Comparison of ENCODE assay signal across 2 cellular contexts in the genomic region with DNA sequence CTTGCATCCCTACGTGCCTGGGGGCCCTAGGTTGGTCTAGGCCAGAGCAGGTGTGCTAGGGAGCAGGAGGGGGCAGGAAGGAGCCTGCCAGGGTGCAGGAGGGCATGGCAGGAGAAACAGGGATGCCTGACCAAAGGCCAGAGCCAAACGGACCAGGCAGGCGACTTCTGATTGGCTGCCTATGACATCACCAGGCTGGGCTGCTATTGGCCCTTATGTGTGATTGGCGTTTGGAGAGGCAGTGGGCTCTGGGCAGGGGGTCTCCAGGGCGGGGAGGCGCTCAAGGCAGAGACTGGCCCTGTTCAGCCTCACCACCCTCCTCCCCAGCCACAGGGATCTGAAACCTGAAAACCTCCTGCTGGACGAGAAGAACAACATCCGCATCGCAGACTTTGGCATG.
TF ChIP-seq lines count a peak whose summit lies in the region.

No MANE protein-coding gene starts in this region.

TF ChIP-seq in Ishikawa, 13 proteins besides CTCF, POLR2A, EP300 and RAD21:
- TF ChIP-seq TCF12 (IDR thresholded peaks at IDR 0.05; ENCODE audit: low read depth) = no peak
- TF ChIP-seq ZBTB7A (IDR thresholded peaks at IDR 0.05; ENCODE audit: low read depth) = peak; percentile 64; the same call in 1 of the 2 replicates
TF ChIP-seq in Ishikawa: peak in this region for 1.

TF ChIP-seq in H1, 55 proteins besides CTCF, POLR2A, EP300 and RAD21:
- TF ChIP-seq ZNF274 (IDR thresholded peaks at IDR 0.05; ENCODE audit: borderline replicate concordance, extremely low read depth, low read length) (no peak), SIRT6 (IDR thresholded peaks at IDR 0.05; ENCODE audit: low read length) (no peak), CHD2 (IDR thresholded peaks at IDR 0.05; ENCODE audit: low read length) (peak; percentile 47; the same call in 1 of the 2 replicates), CBX5 (IDR thresholded peaks at IDR 0.05; ENCODE audit: low read depth, low read length) (no peak), MAFK (IDR thresholded peaks at IDR 0.05; ENCODE audit: low read depth, low read length) (no peak), SP1 (IDR thresholded peaks at IDR 0.05; ENCODE audit: low read depth, low read length) (peak; percentile 72), POLR2AphosphoS5 (IDR thresholded peaks at IDR 0.05; ENCODE audit: low read depth, low read length) (no peak), TCF12 (IDR thresholded peaks at IDR 0.05; ENCODE audit: low read depth, low read length) (no peak), TBP (IDR thresholded peaks at IDR 0.05; ENCODE audit: low read depth, low read length) (no peak), GABPA (IDR thresholded peaks at IDR 0.05; ENCODE audit: borderline replicate concordance, insufficient read depth, low read length) (no peak), FOSL1 (IDR thresholded peaks at IDR 0.05; ENCODE audit: insufficient read depth, low read depth, low read length) (no peak), ASH2L (IDR thresholded peaks at IDR 0.05; ENCODE audit: low read length) (no peak), SRF (IDR thresholded peaks at IDR 0.05; ENCODE audit: low read depth, low read length) (no peak), HDAC6 (IDR thresholded peaks at IDR 0.05; ENCODE audit: low read depth, low read length) (no peak), BRCA1 (IDR thresholded peaks at IDR 0.05; ENCODE audit: low read depth, low read length) (no peak), SP4 (IDR thresholded peaks at IDR 0.05; ENCODE audit: low read length) (no peak), NRF1 (IDR thresholded peaks at IDR 0.05; ENCODE audit: low read depth, low read length) (no peak), USF2 (IDR thresholded peaks at IDR 0.05; ENCODE audit: low read length) (no peak), SUZ12 (IDR thresholded peaks at IDR 0.05; ENCODE audit: low read length) (no peak), JUND (IDR thresholded peaks at IDR 0.05; ENCODE audit: low read length) (peak; percentile 72)
- TF ChIP-seq, protein P1, sequence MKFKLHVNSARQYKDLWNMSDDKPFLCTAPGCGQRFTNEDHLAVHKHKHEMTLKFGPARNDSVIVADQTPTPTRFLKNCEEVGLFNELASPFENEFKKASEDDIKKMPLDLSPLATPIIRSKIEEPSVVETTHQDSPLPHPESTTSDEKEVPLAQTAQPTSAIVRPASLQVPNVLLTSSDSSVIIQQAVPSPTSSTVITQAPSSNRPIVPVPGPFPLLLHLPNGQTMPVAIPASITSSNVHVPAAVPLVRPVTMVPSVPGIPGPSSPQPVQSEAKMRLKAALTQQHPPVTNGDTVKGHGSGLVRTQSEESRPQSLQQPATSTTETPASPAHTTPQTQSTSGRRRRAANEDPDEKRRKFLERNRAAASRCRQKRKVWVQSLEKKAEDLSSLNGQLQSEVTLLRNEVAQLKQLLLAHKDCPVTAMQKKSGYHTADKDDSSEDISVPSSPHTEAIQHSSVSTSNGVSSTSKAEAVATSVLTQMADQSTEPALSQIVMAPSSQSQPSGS (IDR thresholded peaks at IDR 0.05; ENCODE audit: low read length) = peak; percentile 100
- TF ChIP-seq, protein P2, sequence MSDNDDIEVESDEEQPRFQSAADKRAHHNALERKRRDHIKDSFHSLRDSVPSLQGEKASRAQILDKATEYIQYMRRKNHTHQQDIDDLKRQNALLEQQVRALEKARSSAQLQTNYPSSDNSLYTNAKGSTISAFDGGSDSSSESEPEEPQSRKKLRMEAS (IDR thresholded peaks at IDR 0.05) = no peak
